19 cellular contexts compared by ENCODE assay signal in the genomic region with DNA sequence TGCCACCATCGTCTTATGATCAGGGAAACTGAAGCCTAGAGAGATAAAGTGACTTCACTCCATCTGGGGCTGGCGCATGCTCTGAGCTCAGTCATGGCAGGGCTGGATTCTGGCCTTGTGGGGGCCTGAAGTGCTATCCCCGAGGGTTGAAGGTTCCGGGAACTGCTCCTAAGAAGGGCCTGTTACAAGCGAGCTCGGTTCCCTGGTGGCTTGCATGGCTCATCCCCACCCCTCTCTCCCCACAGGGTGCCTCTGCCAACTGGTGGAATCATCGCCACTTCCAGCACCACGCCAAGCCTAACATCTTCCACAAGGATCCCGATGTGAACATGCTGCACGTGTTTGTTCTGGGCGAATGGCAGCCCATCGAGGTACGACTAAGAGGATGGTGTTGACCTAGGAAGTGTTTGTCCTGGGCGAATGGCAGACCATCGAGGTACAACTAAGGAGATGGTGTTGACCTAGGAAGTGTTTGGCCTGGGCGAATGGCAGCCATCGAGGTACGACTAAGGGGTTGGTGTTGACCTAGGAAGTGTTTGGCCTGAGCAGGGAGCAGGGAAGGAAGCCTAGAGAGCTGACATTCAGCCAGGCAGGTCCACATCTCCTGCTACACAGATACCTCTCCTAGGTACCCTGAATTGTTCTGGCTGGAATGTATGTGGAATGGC. TPM values are rescaled to one million over a fixed set of nuclear protein-coding genes. Genes with fewer than 3 reads are reported as not detected.
DNase-seq lines count a peak whose midpoint lies in the region; ATAC-seq and TF ChIP-seq lines count a peak whose summit lies in the region.
"Had no signal": no experiment of that assay in that cellular context is flagged by ENCODE, and none has a peak within 500 bp of the region (broad histone marks: within the 10 kb centered on the region; RNA-seq: fewer than 3 reads in every experiment).

No MANE protein-coding gene starts in this region.

- DNase-seq in activated CD8-positive, alpha-beta T cell treated with anti-CD3 and anti-CD28 coated beads, Interleukin-2, amount 10 ng/mL, durations not matched to agents 7 days and 5 days, result no peak
- no peak for DNase-seq in activated CD8-positive, alpha-beta T cell treated with anti-CD3 and anti-CD28 coated beads for 36 hours
- DNase-seq in WTC11 (ENCODE audit: low spot score) (no peak), endothelial cell (ENCODE audit: low spot score) (no peak), type B pancreatic cell (ENCODE audit: extremely low spot score, unreplicated experiment) (no peak), NCI-H524 (lab: John Stamatoyannopoulos, UW) (no peak), left lung (no peak)
- DNase-seq: DMS 273 treated with DMSO at 0.1 percent for 48 hours, DND-41, NCI-H1417, NCI-H187 treated with DMSO at 0.1 percent for 48 hours, NCI-H2227 treated with DMSO at 0.1 percent for 48 hours, NCI-H510A treated with DMSO at 0.1 percent for 48 hours, NCI-H82, Right ventricle myocardium superior had no signal

- no peaks in the 10 kb centered on the region for H3K9me3 Mint-ChIP-seq in activated CD8-positive, alpha-beta T cell treated with anti-CD3 and anti-CD28 coated beads, Interleukin-2, amount 10 ng/mL, durations not matched to agents 7 days and 5 days (ENCODE audit: insufficient read depth)
- no peaks in the 10 kb centered on the region for H3K9me3 Mint-ChIP-seq in activated CD8-positive, alpha-beta T cell treated with anti-CD3 and anti-CD28 coated beads for 36 hours
- no peaks in the 10 kb centered on the region for H3K9me3 Mint-ChIP-seq in WTC11
- H3K9me3 Mint-ChIP-seq in endothelial cell (ENCODE audit: unreplicated experiment), result no peaks in the 10 kb centered on the region
- no peaks in the 10 kb centered on the region for H3K9me3 Mint-ChIP-seq in type B pancreatic cell

- no peak for TF ChIP-seq CTCF in activated CD8-positive, alpha-beta T cell treated with anti-CD3 and anti-CD28 coated beads for 36 hours (IDR thresholded peaks at IDR 0.05)
- TF ChIP-seq CTCF in WTC11 (IDR thresholded peaks at IDR 0.05), result no peak
- TF ChIP-seq CTCF in endothelial cell (IDR thresholded peaks at IDR 0.05; ENCODE audit: unreplicated experiment), result no peak
- no peak for TF ChIP-seq CTCF in type B pancreatic cell (conservative IDR thresholded peaks at IDR 0.05)
- TF ChIP-seq CTCF in left lung (IDR thresholded peaks at IDR 0.05), result no peak

- no peaks in the 10 kb centered on the region for H3K4me1 ChIP-seq in left lung

- H3K27ac Mint-ChIP-seq in activated CD8-positive, alpha-beta T cell treated with anti-CD3 and anti-CD28 coated beads, Interleukin-2, amount 10 ng/mL, durations not matched to agents 7 days and 5 days, result peak overlapping the region; percentile 49
- no peak overlapping the region for H3K27ac Mint-ChIP-seq in activated CD8-positive, alpha-beta T cell treated with anti-CD3 and anti-CD28 coated beads for 36 hours
- H3K27ac Mint-ChIP-seq in WTC11, result peak overlapping the region; percentile 83
- no peak overlapping the region for H3K27ac Mint-ChIP-seq in endothelial cell (ENCODE audit: unreplicated experiment)
- H3K27ac Mint-ChIP-seq in type B pancreatic cell, result peak overlapping the region; percentile 39
- H3K27ac Mint-ChIP-seq: B cell had no signal

- H3K27me3 ChIP-seq in left lung, result no peaks in the 10 kb centered on the region

- no peak overlapping the region for H3K27ac ChIP-seq in left lung

- H3K9me3 ChIP-seq in left lung, result no peaks in the 10 kb centered on the region

- CTCF ChIA-PET in activated CD8-positive, alpha-beta T cell treated with anti-CD3 and anti-CD28 coated beads, Interleukin-2, amount 10 ng/mL, durations not matched to agents 7 days and 5 days (lab: Charles Lee), result interaction anchor here (0.8 kb wide), 1 partner anchor 51 kb away, joined by 5 read pairs; no protein-coding TSS in a partner anchor
- CTCF ChIA-PET in activated CD8-positive, alpha-beta T cell treated with anti-CD3 and anti-CD28 coated beads for 36 hours (lab: Charles Lee), result interaction anchor here (1.0 to 1.4 kb wide), 2 partner anchors 22 to 51 kb away, joined by 3 read pairs; no protein-coding TSS in a partner anchor
- CTCF ChIA-PET in WTC11 (lab: Charles Lee), result interaction anchor here (1.6 kb wide), 1 partner anchor 51 kb away, joined by 4 read pairs; no protein-coding TSS in a partner anchor

- POLR2A ChIA-PET in activated CD8-positive, alpha-beta T cell treated with anti-CD3 and anti-CD28 coated beads, Interleukin-2, amount 10 ng/mL, durations not matched to agents 7 days and 5 days (lab: Charles Lee), result interaction anchor here (0.7 kb wide), 1 partner anchor 43 kb away, joined by 3 read pairs; no protein-coding TSS in a partner anchor
- POLR2A ChIA-PET in activated CD8-positive, alpha-beta T cell treated with anti-CD3 and anti-CD28 coated beads for 36 hours (lab: Charles Lee), result interaction anchor here (0.8 to 1.4 kb wide), 2 partner anchors 51 to 302 kb away, joined by 3 to 4 read pairs; no protein-coding TSS in a partner anchor
- POLR2A ChIA-PET in WTC11 (lab: Charles Lee), result interaction anchor here (0.6 to 0.7 kb wide), 2 partner anchors 20 to 138 kb away, joined by 3 to 4 read pairs; no protein-coding TSS in a partner anchor

- H3K27me3 Mint-ChIP-seq in activated CD8-positive, alpha-beta T cell treated with anti-CD3 and anti-CD28 coated beads, Interleukin-2, amount 10 ng/mL, durations not matched to agents 7 days and 5 days (ENCODE audit: low read depth), result no peaks in the 10 kb centered on the region
- H3K27me3 Mint-ChIP-seq in activated CD8-positive, alpha-beta T cell treated with anti-CD3 and anti-CD28 coated beads for 36 hours, result no peaks in the 10 kb centered on the region
- H3K27me3 Mint-ChIP-seq in WTC11 (ENCODE audit: low read depth) (no peaks in the 10 kb centered on the region), endothelial cell (ENCODE audit: unreplicated experiment) (peaks cover 13% of the 10 kb centered on the region), type B pancreatic cell (no peaks in the 10 kb centered on the region)
- H3K27me3 Mint-ChIP-seq: B cell had no signal

- no peak overlapping the region for H3K4me3 Mint-ChIP-seq in activated CD8-positive, alpha-beta T cell treated with anti-CD3 and anti-CD28 coated beads, Interleukin-2, amount 10 ng/mL, durations not matched to agents 7 days and 5 days
- no peak overlapping the region for H3K4me3 Mint-ChIP-seq in activated CD8-positive, alpha-beta T cell treated with anti-CD3 and anti-CD28 coated beads for 36 hours
- no peak overlapping the region for H3K4me3 Mint-ChIP-seq in WTC11
- H3K4me3 Mint-ChIP-seq in endothelial cell (ENCODE audit: unreplicated experiment), result peak overlapping the region; percentile 51
- no peak overlapping the region for H3K4me3 Mint-ChIP-seq in type B pancreatic cell
- H3K4me3 Mint-ChIP-seq: B cell had no signal

- peaks cover 78% of the 10 kb centered on the region for H3K36me3 Mint-ChIP-seq in activated CD8-positive, alpha-beta T cell treated with anti-CD3 and anti-CD28 coated beads, Interleukin-2, amount 10 ng/mL, durations not matched to agents 7 days and 5 days (ENCODE audit: low read depth)
- H3K36me3 Mint-ChIP-seq in activated CD8-positive, alpha-beta T cell treated with anti-CD3 and anti-CD28 coated beads for 36 hours (ENCODE audit: low read depth), result peaks cover 40% of the 10 kb centered on the region
- H3K36me3 Mint-ChIP-seq in WTC11 (peaks cover 84% of the 10 kb centered on the region), endothelial cell (ENCODE audit: low read depth, unreplicated experiment) (peaks cover 58% of the 10 kb centered on the region), type B pancreatic cell (peaks cover 23% of the 10 kb centered on the region)

- H3K4me1 Mint-ChIP-seq in activated CD8-positive, alpha-beta T cell treated with anti-CD3 and anti-CD28 coated beads, Interleukin-2, amount 10 ng/mL, durations not matched to agents 7 days and 5 days (ENCODE audit: low read depth), result peaks cover 5% of the 10 kb centered on the region
- H3K4me1 Mint-ChIP-seq in activated CD8-positive, alpha-beta T cell treated with anti-CD3 and anti-CD28 coated beads for 36 hours (ENCODE audit: low read depth), result no peaks in the 10 kb centered on the region
- H3K4me1 Mint-ChIP-seq in WTC11 (peaks cover 3% of the 10 kb centered on the region; the same call in 1 of the 2 replicates), endothelial cell (ENCODE audit: unreplicated experiment) (peaks cover 3% of the 10 kb centered on the region), type B pancreatic cell (ENCODE audit: unreplicated experiment) (peaks cover 3% of the 10 kb centered on the region)
- H3K4me1 Mint-ChIP-seq: B cell had no signal

- H3K4me3 ChIP-seq in left lung, result no peak overlapping the region

- peaks cover 0 to 82% of the 10 kb centered on the region in 2 donors for H3K36me3 ChIP-seq in left lung

- no peak for ATAC-seq in activated CD8-positive, alpha-beta T cell treated with anti-CD3 and anti-CD28 coated beads, Interleukin-2, amount 10 ng/mL, durations not matched to agents 7 days and 5 days
- no peak for ATAC-seq in activated CD8-positive, alpha-beta T cell treated with anti-CD3 and anti-CD28 coated beads for 36 hours
- no peak for ATAC-seq in WTC11
- no peak for ATAC-seq in HG02678 (IDR thresholded peaks at IDR 0.05; ENCODE audit: unreplicated experiment)
- no peak for ATAC-seq in left lung
- ATAC-seq: HCT116, HepG2 had no signal

- intact Hi-C loops in activated CD8-positive, alpha-beta T cell treated with anti-CD3 and anti-CD28 coated beads for 36 hours (cut with micrococcal nuclease), result no loop called here
- intact Hi-C loops in left lung (cut with DNase I), result no loop called here

RNA-seq across cellular contexts. Expression of a gene that starts 19.9 kb away (rescaled TPM):
- 100 to 1,000 TPM; 395 to 416 TPM for total RNA-seq in activated CD8-positive, alpha-beta T cell treated with anti-CD3 and anti-CD28 coated beads, Interleukin-2, amount 10 ng/mL, durations not matched to agents 7 days and 5 days
- total RNA-seq in activated CD8-positive, alpha-beta T cell treated with anti-CD3 and anti-CD28 coated beads for 36 hours, result 100 to 1,000 TPM; 131 to 134 TPM
- total RNA-seq in WTC11 (2021) (416 to 423 TPM (median 422 TPM) in 3 replicates), endothelial cell (ENCODE audit: unreplicated experiment) (682 TPM), type B pancreatic cell (ENCODE audit: low replicate concordance) (127 and 205 TPM in 2 replicates), left lung (100 to 1,000 TPM; 153 to 295 TPM)

RNA-seq across cellular contexts. Expression of a gene that starts 31.2 kb away (rescaled TPM):
- total RNA-seq in activated CD8-positive, alpha-beta T cell treated with anti-CD3 and anti-CD28 coated beads, Interleukin-2, amount 10 ng/mL, durations not matched to agents 7 days and 5 days, result 10 to 100 TPM; 84.1 to 92.8 TPM
- total RNA-seq in activated CD8-positive, alpha-beta T cell treated with anti-CD3 and anti-CD28 coated beads for 36 hours, result 10 to 100 TPM; 33.9 to 34.4 TPM
- total RNA-seq in WTC11 (2021) (105 to 108 TPM (median 105 TPM) in 3 replicates), endothelial cell (ENCODE audit: unreplicated experiment) (102 TPM), type B pancreatic cell (ENCODE audit: low replicate concordance) (34.2 and 90.0 TPM in 2 replicates), left lung (100 to 1,000 TPM in 1 of 2 donors, 10 to 100 TPM in 1; 51.9 to 161 TPM)

RNA-seq across cellular contexts. Expression of a gene that starts 43.3 kb away (rescaled TPM):
- 1 to 10 TPM; 3.8 to 4.5 TPM for total RNA-seq in activated CD8-positive, alpha-beta T cell treated with anti-CD3 and anti-CD28 coated beads, Interleukin-2, amount 10 ng/mL, durations not matched to agents 7 days and 5 days
- 10 to 100 TPM; 10.3 to 13.9 TPM for total RNA-seq in activated CD8-positive, alpha-beta T cell treated with anti-CD3 and anti-CD28 coated beads for 36 hours
- total RNA-seq in WTC11 (2021) (47.4 to 50.0 TPM (median 49.3 TPM) in 3 replicates), endothelial cell (ENCODE audit: unreplicated experiment) (42.0 TPM), type B pancreatic cell (ENCODE audit: low replicate concordance) (4.4 and 10.0 TPM in 2 replicates), left lung (10 to 100 TPM; 64.1 to 71.4 TPM)

RNA-seq across cellular contexts. Expression of a gene that starts 55.3 kb away (rescaled TPM):
- 100 to 1,000 TPM; 146 TPM for total RNA-seq in activated CD8-positive, alpha-beta T cell treated with anti-CD3 and anti-CD28 coated beads, Interleukin-2, amount 10 ng/mL, durations not matched to agents 7 days and 5 days
- total RNA-seq in activated CD8-positive, alpha-beta T cell treated with anti-CD3 and anti-CD28 coated beads for 36 hours, result 100 to 1,000 TPM; 109 to 114 TPM
- 72.3 to 96.3 TPM (median 73.2 TPM) in 3 replicates for total RNA-seq in WTC11 (2021)
- total RNA-seq in endothelial cell (ENCODE audit: unreplicated experiment), result 22.0 TPM
- 27.7 and 44.6 TPM in 2 replicates for total RNA-seq in type B pancreatic cell (ENCODE audit: low replicate concordance)
- total RNA-seq in left lung, result 10 to 100 TPM; 13.9 to 23.1 TPM

RNA-seq across cellular contexts. Expression of a gene that starts 55.6 kb away (rescaled TPM):
- total RNA-seq in activated CD8-positive, alpha-beta T cell treated with anti-CD3 and anti-CD28 coated beads, Interleukin-2, amount 10 ng/mL, durations not matched to agents 7 days and 5 days, result 100 to 1,000 TPM; 154 to 163 TPM
- total RNA-seq in activated CD8-positive, alpha-beta T cell treated with anti-CD3 and anti-CD28 coated beads for 36 hours, result 100 to 1,000 TPM; 162 to 170 TPM
- total RNA-seq in WTC11 (2021) (175 to 192 TPM (median 190 TPM) in 3 replicates), endothelial cell (ENCODE audit: unreplicated experiment) (125 TPM), type B pancreatic cell (ENCODE audit: low replicate concordance) (158 and 162 TPM in 2 replicates), left lung (100 to 1,000 TPM; 129 to 136 TPM)

Comparison
In these comparisons a context has a peak if more than half of its experiments do, and no peak if none do; other contexts are left out.
1. H3K27ac Mint-ChIP-seq: peak in activated CD8-positive, alpha-beta T cell treated with anti-CD3 and anti-CD28 coated beads, Interleukin-2, amount 10 ng/mL, durations not matched to agents 7 days and 5 days (single experiment), WTC11 (single experiment) and type B pancreatic cell (single experiment); none in activated CD8-positive, alpha-beta T cell treated with anti-CD3 and anti-CD28 coated beads for 36 hours (single experiment) and endothelial cell (single experiment).